ENCODE assay signal across 8 cellular contexts in genomic region chr4:143399113-143399949, GRCh38.
DNase-seq lines count a peak whose midpoint lies in the region; ATAC-seq and TF ChIP-seq lines count a peak whose summit lies in the region.

No MANE protein-coding gene starts in this region.

- H3K27ac ChIP-seq in VCaP = no peak overlapping the region
- no peak overlapping the region for H3K27ac ChIP-seq in testis

- DNase-seq in NCI-H524 (lab: John Stamatoyannopoulos, UW) = peak; percentile 12 to 21
- DNase-seq in NCI-H524 treated with DMSO at 0.1 percent for 48 hours (lab: John Stamatoyannopoulos, UW) = no peak
- DNase-seq in NCI-H1092 treated with DMSO at 0.1 percent for 48 hours (lab: John Stamatoyannopoulos, UW) = peak; percentile 36
- DNase-seq in iPS-NIHi11 (ENCODE audit: low spot score) = peak; percentile 35
- no peak for DNase-seq in testis
- DNase-seq in activated CD4-positive, alpha-beta T cell treated with anti-CD3 and anti-CD28 coated beads, Interleukin-2, amount 50 U/mL, for 1 hour = no peak

- H3K9me3 ChIP-seq in testis = no peaks in the 10 kb centered on the region

- H3K36me3 ChIP-seq in testis (ENCODE audit: low read depth, missing control alignments) = no peaks in the 10 kb centered on the region

- no peak for TF ChIP-seq POLR2A in testis (IDR thresholded peaks at IDR 0.05)

- H3K4me1 ChIP-seq in testis = peaks cover 19% of the 10 kb centered on the region

- no peaks in the 10 kb centered on the region for H3K27me3 ChIP-seq in testis

- intact Hi-C loops in testis (cut with DNase I; ENCODE audit: low total_unique reads) = no loop called here

- no peak overlapping the region for H3K4me3 ChIP-seq in testis

- peak; percentile 42 for ATAC-seq in GM21737 (IDR thresholded peaks at IDR 0.05; ENCODE audit: unreplicated experiment)

- 77 to 78% methylated on average over 5 of the region's 5 CpGs for WGBS in testis, 2 donors

- TF ChIP-seq CTCF in VCaP (conservative IDR thresholded peaks at IDR 0.05) = peak; percentile 73
- peak; percentile 60 to 80 (median 66) for TF ChIP-seq CTCF in testis (IDR thresholded peaks at IDR 0.05)

Comparison
In these comparisons a context has a peak if more than half of its experiments do, and no peak if none do; other contexts are left out.
1. DNase-seq: peak in NCI-H524 (2 of 2), NCI-H1092 treated with DMSO at 0.1 percent for 48 hours (single experiment) and iPS-NIHi11 (single experiment); none in NCI-H524 treated with DMSO at 0.1 percent for 48 hours (single experiment), testis (single experiment) and activated CD4-positive, alpha-beta T cell treated with anti-CD3 and anti-CD28 coated beads, Interleukin-2, amount 50 U/mL, for 1 hour (single experiment).